Comparison of ENCODE assay signal across 8 cellular contexts in the genomic region with DNA sequence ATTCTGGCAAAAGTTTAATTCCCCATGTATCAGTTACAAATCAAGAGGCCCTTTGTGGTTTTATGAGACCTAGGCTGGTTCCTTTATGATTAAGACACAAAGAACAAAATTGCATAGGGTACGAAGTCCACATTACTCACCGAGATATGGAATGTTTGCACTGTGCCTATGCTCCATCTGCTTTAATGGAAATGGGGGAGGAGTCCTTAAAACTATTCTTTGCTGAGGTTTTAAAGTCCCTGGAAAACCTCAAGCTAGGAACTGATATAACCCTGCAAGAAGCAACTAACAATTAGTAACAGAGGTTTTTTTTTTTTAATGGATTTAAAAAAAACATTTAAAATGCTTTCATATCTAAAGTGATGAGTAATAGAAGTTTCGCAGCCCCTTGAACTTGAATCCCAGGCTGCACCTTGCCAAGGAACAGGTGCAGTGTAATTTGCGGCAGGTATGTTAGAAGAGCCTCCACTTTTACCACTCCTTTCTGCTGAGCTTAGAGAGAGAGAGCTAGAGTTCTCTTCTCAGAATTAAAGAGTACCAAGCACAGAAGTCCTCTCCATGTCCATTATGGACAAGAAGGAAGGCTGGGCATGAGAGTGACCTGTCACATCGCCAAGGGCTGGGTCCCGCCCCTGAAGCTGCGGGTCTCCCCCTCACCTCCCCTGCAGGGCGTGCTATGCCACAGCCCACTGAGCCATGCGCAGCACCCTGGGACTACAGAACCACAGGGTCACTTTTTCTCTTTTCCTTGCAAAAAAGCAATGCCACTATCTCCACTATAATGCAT. TPM values are rescaled to one million over a fixed set of nuclear protein-coding genes. Genes with fewer than 3 reads are reported as not detected.
A peak's percentile ranks its signal among the peaks of the same experiment; 100 is the strongest.
DNase-seq lines count a peak whose midpoint lies in the region; ATAC-seq, FAIRE-seq and TF ChIP-seq lines count a peak whose summit lies in the region.

No MANE protein-coding gene starts in this region.

- TF ChIP-seq CTCF in A549 (IDR thresholded peaks at IDR 0.05), result no peak
- no peak for TF ChIP-seq CTCF in HEK293 (tag by site-specific recombination; IDR thresholded peaks at IDR 0.05)
- TF ChIP-seq CTCF in activated CD8-positive, alpha-beta T cell treated with anti-CD3 and anti-CD28 coated beads for 36 hours (IDR thresholded peaks at IDR 0.05), result no peak

- H3K27ac ChIP-seq in A549, result peak overlapping the region; percentile 94 to 99
- H3K27ac ChIP-seq in HEK293 (ENCODE audit: extremely low read depth, low read depth, low read length), result no peak overlapping the region

- peak overlapping the region; percentile 92 for H3K4me2 ChIP-seq in A549

- no peaks in the 10 kb centered on the region for H3K27me3 Mint-ChIP-seq in activated CD8-positive, alpha-beta T cell treated with anti-CD3 and anti-CD28 coated beads for 36 hours

- no peak overlapping the region for H3K27ac Mint-ChIP-seq in activated CD8-positive, alpha-beta T cell treated with anti-CD3 and anti-CD28 coated beads for 36 hours

- TF ChIP-seq POLR2A in A549 (IDR thresholded peaks at IDR 0.05; ENCODE audit: low read length), result no peak

- peak overlapping the region; percentile 85 for H3K4me3 Mint-ChIP-seq in activated CD8-positive, alpha-beta T cell treated with anti-CD3 and anti-CD28 coated beads for 36 hours

- under 1% methylated on average over 9 of the region's 9 CpGs for WGBS in A549 (ENCODE audit: missing lambda C conversion rate)

- H3K36me3 ChIP-seq in HEK293 (ENCODE audit: control insufficient read depth in 2 of 2, insufficient read depth in 1 of 2, low read length in 2 of 2), result peaks cover 2 to 34% of the 10 kb centered on the region in 2 experiments; a peak in 2 of 3 replicates

- DNase-seq in A549 (ENCODE audit: low read depth in 1 of 2, low spot score in 1 of 2) (peak; percentile 59 to 83), left kidney (ENCODE audit: low read depth, low spot score) (peak; percentile 51), GM03348 (ENCODE audit: low spot score) (no peak), mucosa of gallbladder (ENCODE audit: low spot score) (no peak), nucleus accumbens (lab: John Stamatoyannopoulos, UW) (no peak)
- no peak for DNase-seq in activated CD8-positive, alpha-beta T cell treated with anti-CD3 and anti-CD28 coated beads for 36 hours

- no peak for FAIRE-seq in A549 (lab: Jason Lieb, UNC)

- intact Hi-C loops in activated CD8-positive, alpha-beta T cell treated with anti-CD3 and anti-CD28 coated beads for 36 hours (cut with micrococcal nuclease), result no loop called here

- H3K36me3 Mint-ChIP-seq in activated CD8-positive, alpha-beta T cell treated with anti-CD3 and anti-CD28 coated beads for 36 hours (ENCODE audit: low read depth), result peaks cover 42% of the 10 kb centered on the region

- 0 out of 5 replicates have a peak, but pooled peaks of 1 of the 2 experiments have one; percentile 4 for TF ChIP-seq RAD21 in A549 (conservative IDR thresholded peaks at IDR 0.05 in 1 of 2, IDR thresholded peaks at IDR 0.05 in 1 of 2)

- ATAC-seq in A549, result peak; percentile 77 to 78
- ATAC-seq in activated CD8-positive, alpha-beta T cell treated with anti-CD3 and anti-CD28 coated beads for 36 hours, result no peak
- ATAC-seq in HG02678 (IDR thresholded peaks at IDR 0.05; ENCODE audit: unreplicated experiment), result no peak

- H3K4me1 Mint-ChIP-seq in activated CD8-positive, alpha-beta T cell treated with anti-CD3 and anti-CD28 coated beads for 36 hours (ENCODE audit: low read depth), result peaks cover 63% of the 10 kb centered on the region

- H3K9me3 ChIP-seq in A549 (no peaks in the 10 kb centered on the region), HEK293 (ENCODE audit: control insufficient read depth, insufficient read depth, low read depth, low read length) (no peaks in the 10 kb centered on the region)

- H3K4me1 ChIP-seq in A549, result peaks cover 37% of the 10 kb centered on the region
- peaks cover 25% of the 10 kb centered on the region for H3K4me1 ChIP-seq in HEK293 (ENCODE audit: control insufficient read depth, insufficient read depth, low read length)

- no peaks in the 10 kb centered on the region for H3K9me3 Mint-ChIP-seq in activated CD8-positive, alpha-beta T cell treated with anti-CD3 and anti-CD28 coated beads for 36 hours

- no peak for TF ChIP-seq EP300 in A549 (IDR thresholded peaks at IDR 0.05)

- POLR2A ChIA-PET in A549 (lab: Yijun Ruan, JAX), result interaction anchor here (0.7 to 2.8 kb wide), 4 partner anchors 21 to 150 kb away, joined by 3 to 24 read pairs (median 6); no protein-coding TSS in a partner anchor
- POLR2A ChIA-PET in HEK293 (lab: Yijun Ruan, JAX), result interaction anchor here (0.6 to 3.2 kb wide), 2 partner anchors 48 to 150 kb away, joined by 3 to 39 read pairs; no protein-coding TSS in a partner anchor
- POLR2A ChIA-PET in activated CD8-positive, alpha-beta T cell treated with anti-CD3 and anti-CD28 coated beads for 36 hours (lab: Charles Lee), result interaction anchor here (0.6 to 3.9 kb wide), 8 partner anchors 11 to 108 kb away, joined by 3 to 21 read pairs (median 4); a partner anchor contains a TSS

- H3K4me3 ChIP-seq in A549, result peak overlapping the region; percentile 71
- no peak overlapping the region for H3K4me3 ChIP-seq in HEK293 (ENCODE audit: low read depth, low read length)

- CTCF ChIA-PET in A549 (lab: Yijun Ruan, JAX) (interaction anchor here (0.9 to 13.7 kb wide), 10 partner anchors 14 to 149 kb away, joined by 3 to 244 read pairs (median 4); no protein-coding TSS in a partner anchor), HEK293 (lab: Yijun Ruan, JAX) (interaction anchor here (0.6 to 9.8 kb wide), 9 partner anchors 38 to 187 kb away, joined by 3 to 118 read pairs (median 4); no protein-coding TSS in a partner anchor)
- CTCF ChIA-PET in activated CD8-positive, alpha-beta T cell treated with anti-CD3 and anti-CD28 coated beads for 36 hours (lab: Charles Lee), result interaction anchor here (0.6 to 6.0 kb wide), 8 partner anchors 48 to 150 kb away, joined by 3 to 56 read pairs (median 9); no protein-coding TSS in a partner anchor

TF ChIP-seq in A549, 52 proteins besides CTCF, POLR2A, EP300 and RAD21:
- no peak for TF ChIP-seq EHMT2 (IDR thresholded peaks at IDR 0.05; ENCODE audit: low read depth)
- TF ChIP-seq HEYL (CRISPR knock-in tag; IDR thresholded peaks at IDR 0.05), result no peak
- peak; percentile 43 to 55; a peak in 2 of 4 replicates for TF ChIP-seq CEBPB (IDR thresholded peaks at IDR 0.05)
- TF ChIP-seq JUN (IDR thresholded peaks at IDR 0.05), result peak; percentile 57 to 62; a peak in 3 of 5 replicates
- peak; percentile 60 for TF ChIP-seq FOSL2 (IDR thresholded peaks at IDR 0.05)
- TF ChIP-seq FOSL2 (CRISPR knock-in tag; IDR thresholded peaks at IDR 0.05), result peak; percentile 89
- TF ChIP-seq JUNB (IDR thresholded peaks at IDR 0.05), result peak; percentile 49; the same call in 1 of the 2 replicates
- 0 out of 2 replicates have a peak, but pooled peaks have one; percentile 21 for TF ChIP-seq HOXA7 (CRISPR knock-in tag; IDR thresholded peaks at IDR 0.05)
TF ChIP-seq in A549: peak in this region for 5.

TF ChIP-seq in HEK293, 187 proteins besides CTCF, POLR2A, EP300 and RAD21 (continues in another document):
- no peak for TF ChIP-seq ZNF174 (tag by site-specific recombination; IDR thresholded peaks at IDR 0.05)
- no peak for TF ChIP-seq ZNF837 (tag by site-specific recombination; IDR thresholded peaks at IDR 0.05)
- TF ChIP-seq BCL11A (tag by site-specific recombination; IDR thresholded peaks at IDR 0.05; ENCODE audit: low read depth), result no peak
- no peak for TF ChIP-seq ZNF776 (tag by site-specific recombination; IDR thresholded peaks at IDR 0.05; ENCODE audit: borderline replicate concordance)
- TF ChIP-seq, protein P1, sequence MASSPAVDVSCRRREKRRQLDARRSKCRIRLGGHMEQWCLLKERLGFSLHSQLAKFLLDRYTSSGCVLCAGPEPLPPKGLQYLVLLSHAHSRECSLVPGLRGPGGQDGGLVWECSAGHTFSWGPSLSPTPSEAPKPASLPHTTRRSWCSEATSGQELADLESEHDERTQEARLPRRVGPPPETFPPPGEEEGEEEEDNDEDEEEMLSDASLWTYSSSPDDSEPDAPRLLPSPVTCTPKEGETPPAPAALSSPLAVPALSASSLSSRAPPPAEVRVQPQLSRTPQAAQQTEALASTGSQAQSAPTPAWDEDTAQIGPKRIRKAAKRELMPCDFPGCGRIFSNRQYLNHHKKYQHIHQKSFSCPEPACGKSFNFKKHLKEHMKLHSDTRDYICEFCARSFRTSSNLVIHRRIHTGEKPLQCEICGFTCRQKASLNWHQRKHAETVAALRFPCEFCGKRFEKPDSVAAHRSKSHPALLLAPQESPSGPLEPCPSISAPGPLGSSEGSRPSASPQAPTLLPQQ (tag by site-specific recombination; IDR thresholded peaks at IDR 0.05), result 0 out of 2 replicates have a peak, but pooled peaks have one; percentile 36
- TF ChIP-seq ZNF16 (tag by site-specific recombination; IDR thresholded peaks at IDR 0.05; ENCODE audit: low read depth), result no peak
- TF ChIP-seq KLF16 (tag by site-specific recombination; IDR thresholded peaks at IDR 0.05), result no peak
- TF ChIP-seq ZNF184 (tag by site-specific recombination; IDR thresholded peaks at IDR 0.05), result no peak
- no peak for TF ChIP-seq ZNF175 (tag by site-specific recombination; IDR thresholded peaks at IDR 0.05)
- no peak for TF ChIP-seq HOXC10 (CRISPR knock-in tag; IDR thresholded peaks at IDR 0.05)
- TF ChIP-seq ZNF24 (tag by site-specific recombination; IDR thresholded peaks at IDR 0.05), result no peak
- TF ChIP-seq ZNF768 (tag by site-specific recombination; IDR thresholded peaks at IDR 0.05), result no peak
- no peak for TF ChIP-seq ZNF623 (tag by site-specific recombination; IDR thresholded peaks at IDR 0.05)
- TF ChIP-seq, protein P2, sequence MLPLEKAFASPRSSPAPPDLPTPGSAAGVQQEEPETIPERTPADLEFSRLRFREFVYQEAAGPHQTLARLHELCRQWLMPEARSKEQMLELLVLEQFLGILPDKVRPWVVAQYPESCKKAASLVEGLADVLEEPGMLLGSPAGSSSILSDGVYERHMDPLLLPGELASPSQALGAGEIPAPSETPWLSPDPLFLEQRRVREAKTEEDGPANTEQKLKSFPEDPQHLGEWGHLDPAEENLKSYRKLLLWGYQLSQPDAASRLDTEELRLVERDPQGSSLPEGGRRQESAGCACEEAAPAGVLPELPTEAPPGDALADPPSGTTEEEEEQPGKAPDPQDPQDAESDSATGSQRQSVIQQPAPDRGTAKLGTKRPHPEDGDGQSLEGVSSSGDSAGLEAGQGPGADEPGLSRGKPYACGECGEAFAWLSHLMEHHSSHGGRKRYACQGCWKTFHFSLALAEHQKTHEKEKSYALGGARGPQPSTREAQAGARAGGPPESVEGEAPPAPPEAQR (tag by site-specific recombination; IDR thresholded peaks at IDR 0.05), result no peak

RNA-seq across cellular contexts. Expression of a gene that starts 2.3 kb away (rescaled TPM):
- polyA plus RNA-seq in A549 (2011; rRNA removed) (98.6 and 135 TPM in 2 replicates), A549 (2017; fragmentation: RNase III; extraction: RNeasy Plus Mini Kit Qiagen cat#74134 plus additional on column Dnase treatment) (52.6 to 63.2 TPM (median 52.7 TPM) in 3 replicates)
- polyA plus RNA-seq in A549 (2012; cell fraction: cytosol; rRNA removed), result 19.2 and 22.3 TPM in 2 replicates
- 9.1 and 11.2 TPM in 2 replicates for polyA plus RNA-seq in A549 (2012; cell fraction: nucleus; rRNA removed)
- 39.0 and 42.9 TPM in 2 replicates for polyA minus RNA-seq in A549 (2011; rRNA and poly(A)+ RNA removed)
- 10 to 100 TPM; 55.8 to 60.0 TPM for total RNA-seq in activated CD8-positive, alpha-beta T cell treated with anti-CD3 and anti-CD28 coated beads for 36 hours
- 62.0 TPM for total RNA-seq in mucosa of gallbladder

Comparison
In these comparisons a context has a peak if more than half of its experiments do, and no peak if none do; other contexts are left out.
1. ATAC-seq: peak in A549 (2 of 2); none in activated CD8-positive, alpha-beta T cell treated with anti-CD3 and anti-CD28 coated beads for 36 hours (single experiment) and HG02678 (single experiment).
2. DNase-seq: peak in A549 (2 of 2) and left kidney (single experiment); none in activated CD8-positive, alpha-beta T cell treated with anti-CD3 and anti-CD28 coated beads for 36 hours (single experiment), GM03348 (single experiment), mucosa of gallbladder (single experiment) and nucleus accumbens (0 of 56).